8 cellular contexts compared by ENCODE assay signal in genomic region chr11:76670475-76671235, GRCh38. TPM values are rescaled to one million over a fixed set of nuclear protein-coding genes. Genes with fewer than 3 reads are reported as not detected.
A peak's percentile ranks its signal among the peaks of the same experiment; 100 is the strongest.
DNase-seq lines count a peak whose midpoint lies in the region; ATAC-seq, FAIRE-seq and TF ChIP-seq lines count a peak whose summit lies in the region.

Gene LRRC32, minus strand, starts transcription at chr11:76670747. Its CDS starts 4,793 bp downstream, at chr11:76665954.

- H3F3A ChIP-seq in DOHH2 (ENCODE audit: control insufficient read depth, insufficient read depth) = peaks cover 39% of the 10 kb centered on the region

- peaks cover 98% of the 10 kb centered on the region for H3K4me1 ChIP-seq in DOHH2 (ENCODE audit: control insufficient read depth, low read length)
- peaks cover 85% of the 10 kb centered on the region for H3K4me1 ChIP-seq in OCI-LY3 (ENCODE audit: low read length)
- peaks cover 0 to 5% of the 10 kb centered on the region in 2 donors for H3K4me1 ChIP-seq in small intestine (ENCODE audit: control insufficient read depth in 2 of 2, insufficient read depth in 1 of 2, low read depth in 1 of 2, low read length in 1 of 2)

- H4K20me1 ChIP-seq in DOHH2 (ENCODE audit: control insufficient read depth, insufficient read depth, low read depth, low read length) (no peaks in the 10 kb centered on the region; the same call in 1 of the 2 replicates), OCI-LY3 (ENCODE audit: insufficient read depth, low read length) (peaks cover 3% of the 10 kb centered on the region; the same call in 1 of the 2 replicates)

- peak within 1 kb of the TSS; percentile 85 for H3K4me2 ChIP-seq in DOHH2 (ENCODE audit: low read length)
- peak within 1 kb of the TSS; percentile 92 for H3K4me2 ChIP-seq in OCI-LY3 (ENCODE audit: low read length)

- H3K4me3 ChIP-seq in DOHH2 (ENCODE audit: low read length) (peak within 1 kb of the TSS; percentile 74), OCI-LY3 (ENCODE audit: low read length) (peak within 1 kb of the TSS; percentile 78), small intestine (ENCODE audit: low read depth in 1 of 2, low read length in 2 of 2) (peak within 1 kb of the TSS; percentile 38 to 64)

- peak within 1 kb of the TSS; percentile 81 for H3K9ac ChIP-seq in OCI-LY3 (ENCODE audit: low read length)

- H3K9me3 ChIP-seq in DOHH2 (ENCODE audit: control insufficient read depth, insufficient read depth, low read length) (no peaks in the 10 kb centered on the region), OCI-LY3 (ENCODE audit: insufficient read depth, low read length) (no peaks in the 10 kb centered on the region), small intestine (ENCODE audit: control insufficient read depth, low read depth) (no peaks in the 10 kb centered on the region)

- peak; percentile 45 for DNase-seq in astrocyte of the hippocampus (ENCODE audit: low read depth, low spot score)
- peak; percentile 86 for DNase-seq in iPS-NIHi11 (ENCODE audit: low spot score)
- DNase-seq in small intestine = peak; percentile 10
- DNase-seq in RCC 7860 (ENCODE audit: low spot score) = no peak
- no peak for DNase-seq in NCI-H128 (lab: John Stamatoyannopoulos, UW; ENCODE audit: unreplicated experiment)

- H2AFZ ChIP-seq in OCI-LY3 (ENCODE audit: low read depth, low read length) = no peak within 1 kb of the TSS; the same call in 1 of the 2 replicates

- ATAC-seq in HG02571 (IDR thresholded peaks at IDR 0.05; ENCODE audit: unreplicated experiment) = no peak

- H3K79me2 ChIP-seq in DOHH2 (ENCODE audit: control insufficient read depth, low read length) (peaks cover 46% of the 10 kb centered on the region), OCI-LY3 (ENCODE audit: low read length) (peaks cover 47% of the 10 kb centered on the region)

- no peaks in the 10 kb centered on the region for H3K9me2 ChIP-seq in DOHH2 (replicated peaks; ENCODE audit: control insufficient read depth, low read length)

- H3K27ac ChIP-seq in DOHH2 (ENCODE audit: low read depth, low read length) (peak within 1 kb of the TSS; percentile 88), OCI-LY3 (ENCODE audit: low read length) (peak within 1 kb of the TSS; percentile 86), small intestine (ENCODE audit: low read depth in 1 of 2, low read length in 1 of 2) (peak within 1 kb of the TSS in 1 of 2 donors; percentile 77)

- H3K36me3 ChIP-seq in DOHH2 (ENCODE audit: control insufficient read depth, low read length) = peaks cover 46% of the 10 kb centered on the region
- peaks cover 33% of the 10 kb centered on the region for H3K36me3 ChIP-seq in OCI-LY3 (replicated peaks; ENCODE audit: low read depth, low read length)
- no peaks in the 10 kb centered on the region for H3K36me3 ChIP-seq in small intestine (ENCODE audit: control insufficient read depth in 2 of 2, insufficient read depth in 2 of 2, low read length in 2 of 2)

- FAIRE-seq in small intestine (lab: Jason Lieb, UNC) = no peak
- no peak for FAIRE-seq in RCC 7860 (lab: Jason Lieb, UNC)

- WGBS in small intestine, 3 donors = 0 to 3% (median 1%) methylated on average over 36 to 85 of the region's 85 CpGs

- 0 out of 2 replicates have a peak, but pooled peaks cover 2% of the 10 kb centered on the region for H3K27me3 ChIP-seq in DOHH2 (ENCODE audit: control insufficient read depth, low read length)
- H3K27me3 ChIP-seq in OCI-LY3 (ENCODE audit: low read depth, low read length) = no peaks in the 10 kb centered on the region
- H3K27me3 ChIP-seq in small intestine (ENCODE audit: control insufficient read depth in 2 of 2, insufficient read depth in 2 of 2, low read length in 2 of 2) = no peaks in the 10 kb centered on the region

- TF ChIP-seq CTCF in DOHH2 (IDR thresholded peaks at IDR 0.05; ENCODE audit: low read depth, low read length, poor library complexity, severe bottlenecking) (no peak), OCI-LY3 (IDR thresholded peaks at IDR 0.05; ENCODE audit: low read depth, low read length) (peak; percentile 29)

RNA-seq across cellular contexts. Expression of gene LRRC32, which starts in this region (rescaled TPM):
- polyA plus RNA-seq in small intestine = 10 to 100 TPM in 1 of 3 donors, 1 to 10 TPM in 2; 2.2 to 44.7 (median 4.1) TPM

Comparison
In these comparisons a context has a peak if more than half of its experiments do, and no peak if none do; other contexts are left out.
1. DNase-seq: peak in astrocyte of the hippocampus (single experiment), iPS-NIHi11 (single experiment) and small intestine (single experiment); none in RCC 7860 (single experiment) and NCI-H128 (single experiment).
2. Peak in every context shown above with its lines, with median percentiles within 50 percentile points of each other: H3K4me3 ChIP-seq.